Comparison of ENCODE assay signal across 16 cellular contexts in genomic region chr11:4491405-4491804, GRCh38. TPM values are rescaled to one million over a fixed set of nuclear protein-coding genes. Genes with fewer than 3 reads are reported as not detected.
"Had no signal": no experiment of that assay in that cellular context is flagged by ENCODE, and none has a peak within 500 bp of the region (broad histone marks: within the 10 kb centered on the region; RNA-seq: fewer than 3 reads in every experiment).

No MANE protein-coding gene starts in this region.

RNA-seq across cellular contexts. Expression of gene OR52K1, which starts 9.0 kb away (rescaled TPM):
- total RNA-seq: stomach, temporal lobe, thoracic aorta, thyroid gland, tibial nerve, transverse colon, ureter, urinary bladder, uterus, vagina had no signal
- polyA plus RNA-seq: stomach, urinary bladder had no signal

RNA-seq across cellular contexts. Expression of gene OR52K2, which starts 42.3 kb away (rescaled TPM):
- total RNA-seq: stomach, suprapubic skin, temporal lobe, testis, thoracic aorta, thyroid gland, tibial nerve, transverse colon, upper lobe of left lung, upper lobe of right lung, ureter, urinary bladder, uterus, vagina had no signal
- polyA plus RNA-seq: stomach, thymus, urinary bladder had no signal

RNA-seq across cellular contexts. Expression of gene OR52M1, which starts 53.6 kb away (rescaled TPM):
- total RNA-seq: stomach, subcutaneous adipose tissue, suprapubic skin, temporal lobe, testis, thoracic aorta, thyroid gland, tibial nerve, transverse colon, upper lobe of left lung, upper lobe of right lung, ureter, urinary bladder, uterus, vagina had no signal
- polyA plus RNA-seq: stomach, thymus, urinary bladder had no signal
